ENCODE assay signal across 10 cellular contexts in genomic region chr1:192123212-192123611, GRCh38. TPM values are rescaled to one million over a fixed set of nuclear protein-coding genes. Genes with fewer than 3 reads are reported as not detected.
"Had no signal": no experiment of that assay in that cellular context is flagged by ENCODE, and none has a peak within 500 bp of the region (broad histone marks: within the 10 kb centered on the region; RNA-seq: fewer than 3 reads in every experiment).

No MANE protein-coding gene starts in this region.

- FAIRE-seq: H54, HepG2 had no signal

- H3K9ac ChIP-seq: GM23248, KMS-11 had no signal

- H3K27ac ChIP-seq: GM23248, HL-60, KMS-11 had no signal

- DNase-seq: GM23248, GOT3, H9, HCEC 1CT, KBM-7 had no signal

- ATAC-seq: HepG2 had no signal

- H2AFZ ChIP-seq: GM23248 had no signal

- H3K4me3 ChIP-seq: GM23248 had no signal

- H3K4me2 ChIP-seq: KMS-11 had no signal

RNA-seq across cellular contexts. Expression of gene RGS18, which starts 35.0 kb away (rescaled TPM):
- total RNA-seq: GM23248, H9, HepG2, HT1080 had no signal
- polyA plus RNA-seq: GM23248, HepG2 had no signal
